10 cellular contexts compared by ENCODE assay signal in genomic region chr10:126101744-126102143, GRCh38.
DNase-seq lines count a peak whose midpoint lies in the region; ATAC-seq and TF ChIP-seq lines count a peak whose summit lies in the region.
"Had no signal": no experiment of that assay in that cellular context is flagged by ENCODE, and none has a peak within 500 bp of the region (broad histone marks: within the 10 kb centered on the region; RNA-seq: fewer than 3 reads in every experiment).

No MANE protein-coding gene starts in this region.

- no peaks in the 10 kb centered on the region for H3K36me3 Mint-ChIP-seq in CD14-positive monocyte
- H3K36me3 Mint-ChIP-seq in Caco-2 (ENCODE audit: insufficient read depth, unreplicated experiment), result no peaks in the 10 kb centered on the region
- H3K36me3 Mint-ChIP-seq in immature natural killer cell, result no peaks in the 10 kb centered on the region

- ATAC-seq in GM19395 (IDR thresholded peaks at IDR 0.05; ENCODE audit: unreplicated experiment), result peak; percentile 92
- ATAC-seq in HG03025 (IDR thresholded peaks at IDR 0.05; ENCODE audit: low FRiP score, unreplicated experiment), result peak; percentile 97

- CTCF ChIA-PET in Caco-2 (lab: Charles Lee), result no interaction called here

- DNase-seq in CD14-positive monocyte (ENCODE audit: low spot score), result peak; percentile 49
- peak; percentile 79 for DNase-seq in OCI-M1 (lab: John Stamatoyannopoulos, UW)
- no peak for DNase-seq in Caco-2
- no peak for DNase-seq in activated CD4-positive, alpha-beta T cell treated with anti-CD3 and anti-CD28 coated beads, Interleukin-2, amount 50 U/mL, for 48 hours
- DNase-seq in 8988T, result no peak
- no peak for DNase-seq in immature natural killer cell
- DNase-seq: NCI-H2081 treated with DMSO at 0.1 percent for 48 hours, SJCRH30 had no signal

- H3K9me3 ChIP-seq in Caco-2, result no peaks in the 10 kb centered on the region
- H3K9me3 ChIP-seq: SJCRH30 had no signal

- intact Hi-C loops in CD14-positive monocyte (cut with micrococcal nuclease), result no loop called here
- intact Hi-C loops in Caco-2 (cut with micrococcal nuclease; ENCODE audit: unreplicated experiment), result no loop called here

- H3K27me3 Mint-ChIP-seq in CD14-positive monocyte (ENCODE audit: low read depth in 3 of 3) (peaks cover 0 to 2% (median 1%) of the 10 kb centered on the region in 3 donors), Caco-2 (ENCODE audit: insufficient read depth, unreplicated experiment) (peaks cover 1% of the 10 kb centered on the region), immature natural killer cell (ENCODE audit: low read depth in 3 of 3) (peaks cover 1 to 8% (median 7%) of the 10 kb centered on the region in 3 donors)

- TF ChIP-seq CTCF in CD14-positive monocyte (IDR thresholded peaks at IDR 0.05), result no peak
- TF ChIP-seq CTCF in Caco-2 (IDR thresholded peaks at IDR 0.05; ENCODE audit: insufficient read depth in 1 of 2, low read depth in 1 of 2, low read length in 1 of 2, severe bottlenecking in 1 of 2, unreplicated experiment in 1 of 2), result no peak

- H3K4me3 Mint-ChIP-seq in CD14-positive monocyte (no peak overlapping the region), Caco-2 (ENCODE audit: unreplicated experiment) (no peak overlapping the region), immature natural killer cell (no peak overlapping the region)

- H3K4me3 ChIP-seq in Caco-2 (ENCODE audit: low read depth, low read length), result no peak overlapping the region
- H3K4me3 ChIP-seq: SJCRH30 had no signal

- no peaks in the 10 kb centered on the region; the same call in 1 of the 2 replicates for H3K27me3 ChIP-seq in Caco-2 (replicated peaks; ENCODE audit: control insufficient read depth, insufficient read depth, low read length)
- H3K27me3 ChIP-seq: SJCRH30 had no signal

- POLR2A ChIA-PET in Caco-2 (lab: Charles Lee), result no interaction called here

- no peaks in the 10 kb centered on the region for H3K4me1 ChIP-seq in Caco-2
- H3K4me1 ChIP-seq: SJCRH30 had no signal

- H3K36me3 ChIP-seq in Caco-2 (ENCODE audit: control insufficient read depth, insufficient read depth, low read length), result no peaks in the 10 kb centered on the region
- H3K36me3 ChIP-seq: SJCRH30 had no signal

- peaks cover 37% of the 10 kb centered on the region for H3K4me1 Mint-ChIP-seq in CD14-positive monocyte
- H3K4me1 Mint-ChIP-seq in Caco-2 (ENCODE audit: low read depth, unreplicated experiment), result no peaks in the 10 kb centered on the region
- H3K4me1 Mint-ChIP-seq in immature natural killer cell, result no peaks in the 10 kb centered on the region

- peak overlapping the region in 6 of 7 donors; percentile 17 to 57 (median 23) for H3K27ac Mint-ChIP-seq in CD14-positive monocyte
- no peak overlapping the region for H3K27ac Mint-ChIP-seq in Caco-2 (ENCODE audit: unreplicated experiment)
- no peak overlapping the region for H3K27ac Mint-ChIP-seq in immature natural killer cell

- H3K9me3 Mint-ChIP-seq in CD14-positive monocyte (peaks cover 0 to 2% (median 0%) of the 10 kb centered on the region in 7 donors), Caco-2 (ENCODE audit: unreplicated experiment) (no peaks in the 10 kb centered on the region), immature natural killer cell (no peaks in the 10 kb centered on the region)

- no TSS peak for BruUV-seq in Caco-2 (replicated peaks; lab: Mats Ljungman, UMichigan)

Comparison
In these comparisons a context has a peak if more than half of its experiments do, and no peak if none do; other contexts are left out.
1. DNase-seq: peak in CD14-positive monocyte (single experiment) and OCI-M1 (single experiment); none in Caco-2 (0 of 2), activated CD4-positive, alpha-beta T cell treated with anti-CD3 and anti-CD28 coated beads, Interleukin-2, amount 50 U/mL, for 48 hours (0 of 2), 8988T (single experiment) and immature natural killer cell (0 of 3).
2. H3K27ac Mint-ChIP-seq: peak in CD14-positive monocyte (6 of 7); none in Caco-2 (single experiment) and immature natural killer cell (0 of 6).